ENCODE assay signal across 32 cellular contexts in genomic region chr10:99406149-99406548, GRCh38.
"Had no signal": no experiment of that assay in that cellular context is flagged by ENCODE, and none has a peak within 500 bp of the region (broad histone marks: within the 10 kb centered on the region; RNA-seq: fewer than 3 reads in every experiment).

No MANE protein-coding gene starts in this region.

- H3K4me1 Mint-ChIP-seq: activated naive CD8-positive, alpha-beta T cell treated with anti-CD3 and anti-CD28 coated beads, Interleukin-2, amount 50 U/mL, for 24 hours; neural crest cell had no signal

- H3K4me1 ChIP-seq: lower lobe of right lung, pancreas, prostate gland, suprapubic skin, tibial artery, upper lobe of right lung had no signal

- H3K9me3 Mint-ChIP-seq: activated CD4-positive, alpha-beta memory T cell treated with anti-CD3 and anti-CD28 coated beads for 36 hours; activated naive CD4-positive, alpha-beta T cell treated with anti-CD3 and anti-CD28 coated beads, Interleukin-2, amount 50 U/mL, for 24 hours; activated naive CD8-positive, alpha-beta T cell treated with anti-CD3 and anti-CD28 coated beads, Interleukin-2, amount 50 U/mL, for 24 hours; activated T-helper 2 cell treated with anti-CD3 and anti-CD28 coated beads, Interferon-gamma antibody, Interleukin-2, Interleukin-4, amounts not matched to agents 10 μg/mL and 5 μg/mL and 100 μg/mL, durations not matched to agents 14 hours and 24 hours and 36 hours; naive thymus-derived CD8-positive, alpha-beta T cell; neural crest cell; stimulated activated naive B cell treated with anti-CD40 and anti-IgM and Interleukin-4, amounts not matched to agents 10 μg/mL and 1 μg/mL and 100 μg/mL, for 72 hours; T-helper 1 cell treated with Interleukin-12 subunit alpha and Interleukin-12 subunit beta and Interleukin-4 antibody, amounts not matched to agents 30 μg/mL and 1 μg/mL, for 36 hours had no signal

- ATAC-seq: activated CD4-positive, CD25-positive, alpha-beta regulatory T cell treated with anti-CD3 and anti-CD28 coated beads, Interleukin-2, amount 50 U/mL, for 24 hours; activated naive CD8-positive, alpha-beta T cell treated with anti-CD3 and anti-CD28 coated beads, Interleukin-2, amount 50 U/mL, for 24 hours; gastrocnemius medialis; left cardiac atrium; lower lobe of right lung; naive thymus-derived CD8-positive, alpha-beta T cell; pancreas; stimulated activated naive B cell treated with anti-CD40 and anti-IgM and Interleukin-4, amounts not matched to agents 10 μg/mL and 1 μg/mL and 100 μg/mL, for 72 hours; upper lobe of right lung had no signal

- H3K27me3 Mint-ChIP-seq: activated CD4-positive, alpha-beta memory T cell treated with anti-CD3 and anti-CD28 coated beads for 36 hours; activated naive CD4-positive, alpha-beta T cell treated with anti-CD3 and anti-CD28 coated beads, Interleukin-2, amount 50 U/mL, for 24 hours; activated naive CD8-positive, alpha-beta T cell treated with anti-CD3 and anti-CD28 coated beads, Interleukin-2, amount 50 U/mL, for 24 hours; naive thymus-derived CD8-positive, alpha-beta T cell; stimulated activated naive B cell treated with anti-CD40 and anti-IgM and Interleukin-4, amounts not matched to agents 10 μg/mL and 1 μg/mL and 100 μg/mL, for 72 hours had no signal

- H3K4me3 Mint-ChIP-seq: activated CD4-positive, alpha-beta memory T cell treated with anti-CD3 and anti-CD28 coated beads for 36 hours; activated naive CD4-positive, alpha-beta T cell treated with anti-CD3 and anti-CD28 coated beads, Interleukin-2, amount 50 U/mL, for 24 hours; activated naive CD8-positive, alpha-beta T cell treated with anti-CD3 and anti-CD28 coated beads, Interleukin-2, amount 50 U/mL, for 24 hours; naive thymus-derived CD8-positive, alpha-beta T cell; neural crest cell; stimulated activated naive B cell treated with anti-CD40 and anti-IgM and Interleukin-4, amounts not matched to agents 10 μg/mL and 1 μg/mL and 100 μg/mL, for 72 hours; T-helper 1 cell treated with Interleukin-12 subunit alpha and Interleukin-12 subunit beta and Interleukin-4 antibody, amounts not matched to agents 30 μg/mL and 1 μg/mL, for 36 hours had no signal

- H3K4me3 ChIP-seq: gastrocnemius medialis, hepatocyte, lower lobe of right lung, pancreas, prostate gland, suprapubic skin, tibial artery, upper lobe of right lung had no signal

- H3K9me3 ChIP-seq: gastrocnemius medialis, lower lobe of right lung, pancreas, prostate gland, suprapubic skin, tibial artery, upper lobe of right lung had no signal

- FAIRE-seq: pancreas had no signal

- H3K27me3 ChIP-seq: gastrocnemius medialis, hepatocyte, pancreas, suprapubic skin, tibial artery, upper lobe of right lung had no signal

- H3K27ac Mint-ChIP-seq: activated CD4-positive, alpha-beta memory T cell treated with anti-CD3 and anti-CD28 coated beads for 36 hours; activated naive CD4-positive, alpha-beta T cell treated with anti-CD3 and anti-CD28 coated beads, Interleukin-2, amount 50 U/mL, for 24 hours; activated naive CD8-positive, alpha-beta T cell treated with anti-CD3 and anti-CD28 coated beads, Interleukin-2, amount 50 U/mL, for 24 hours; activated T-helper 2 cell treated with anti-CD3 and anti-CD28 coated beads, Interferon-gamma antibody, Interleukin-2, Interleukin-4, amounts not matched to agents 10 μg/mL and 5 μg/mL and 100 μg/mL, durations not matched to agents 14 hours and 24 hours and 36 hours; stimulated activated naive B cell treated with anti-CD40 and anti-IgM and Interleukin-4, amounts not matched to agents 10 μg/mL and 1 μg/mL and 100 μg/mL, for 72 hours; T-helper 1 cell treated with Interleukin-12 subunit alpha and Interleukin-12 subunit beta and Interleukin-4 antibody, amounts not matched to agents 30 μg/mL and 1 μg/mL, for 36 hours had no signal

- H3K27ac ChIP-seq: gastrocnemius medialis, hepatocyte, lower lobe of right lung, pancreas, prostate gland, suprapubic skin, tibial artery, upper lobe of right lung, WERI-Rb-1 had no signal

- H3K4me2 ChIP-seq: hepatocyte had no signal

- H2AFZ ChIP-seq: hepatocyte had no signal

- DNase-seq: activated CD4-positive, alpha-beta memory T cell treated with anti-CD3 and anti-CD28 coated beads for 36 hours; activated CD4-positive, alpha-beta T cell treated with anti-CD3 and anti-CD28 coated beads for 48 hours; activated CD8-positive, alpha-beta memory T cell treated with anti-CD3 and anti-CD28 coated beads, Interleukin-2, amount 50 U/mL, for 4 hours; activated naive CD8-positive, alpha-beta T cell treated with anti-CD3 and anti-CD28 coated beads, Interleukin-2, amount 50 U/mL, for 24 hours; activated T-cell treated with anti-CD3 and anti-CD28 coated beads, Interleukin-2, amount 50 U/mL, for 1 hour; amygdala; central memory CD4-positive, alpha-beta T cell; gastrocnemius medialis; glutamatergic neuron; islet precursor cell; left cardiac atrium; lower lobe of right lung; mesenchymal stem cell; naive thymus-derived CD8-positive, alpha-beta T cell; nucleus accumbens; pancreas; retina; stimulated activated CD4-positive, alpha-beta T cell treated with anti-CD3 and anti-CD28 coated beads, Interleukin-15, amount 100 ng/mL, for 24 hours; stimulated activated CD4-positive, alpha-beta T cell treated with anti-CD3 and anti-CD28 coated beads, Interleukin-2, amount 100 ng/mL, for 24 hours; stimulated activated naive B cell treated with anti-CD40 and anti-IgM and Interleukin-4, amounts not matched to agents 10 μg/mL and 1 μg/mL and 100 μg/mL, for 72 hours; T-helper 9 cell; tibial artery; upper lobe of right lung; WERI-Rb-1 had no signal
